1 cellular context compared by ENCODE assay signal in the genomic region with DNA sequence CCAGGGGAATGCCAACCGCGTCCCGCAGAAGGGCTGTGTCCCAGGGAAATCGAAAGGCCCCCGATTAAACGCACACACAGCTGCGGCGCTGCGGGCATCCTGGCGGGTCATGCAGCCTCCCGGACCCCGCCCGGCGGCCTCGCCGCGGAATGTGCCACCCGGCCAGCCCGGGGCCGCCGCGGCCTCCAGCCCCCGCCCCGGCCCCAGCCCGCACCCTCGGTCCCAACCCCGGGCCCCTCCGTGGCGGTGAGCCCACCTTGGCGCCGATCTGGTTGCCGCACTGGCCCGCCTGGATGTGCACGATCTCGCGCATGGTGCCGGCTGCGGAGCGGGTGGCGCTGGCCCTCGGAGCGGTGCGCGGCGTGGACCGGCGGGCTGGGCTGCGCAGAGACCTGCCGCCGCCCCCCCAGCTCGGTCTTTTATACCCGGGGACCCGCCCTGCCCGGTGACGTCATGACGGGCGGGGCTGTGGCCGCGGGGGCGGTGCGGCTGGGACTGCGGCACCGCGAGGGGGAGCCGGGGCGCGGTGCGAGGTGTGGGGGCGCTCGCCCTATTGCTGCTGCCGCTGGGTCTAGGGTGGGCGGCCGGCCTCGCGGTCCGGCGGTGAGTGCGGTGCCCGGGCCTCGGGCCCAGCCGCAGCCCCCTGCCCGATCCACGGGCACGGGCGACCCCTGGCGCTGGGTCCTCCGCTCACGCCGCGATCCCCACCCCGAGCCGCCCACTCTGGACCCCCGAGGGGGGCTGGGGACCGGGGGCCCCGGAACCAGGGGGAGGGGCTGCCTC.
TF ChIP-seq lines count a peak whose summit lies in the region.

A gene (minus strand): TSS at position 394 of the 783 bp plus-strand sequence. CDS start 81 bp downstream, at position 313.

TF ChIP-seq in HepG2, 621 proteins besides CTCF, POLR2A, EP300 and RAD21 (continued from another document and continues in another):
- TF ChIP-seq, protein P1, sequence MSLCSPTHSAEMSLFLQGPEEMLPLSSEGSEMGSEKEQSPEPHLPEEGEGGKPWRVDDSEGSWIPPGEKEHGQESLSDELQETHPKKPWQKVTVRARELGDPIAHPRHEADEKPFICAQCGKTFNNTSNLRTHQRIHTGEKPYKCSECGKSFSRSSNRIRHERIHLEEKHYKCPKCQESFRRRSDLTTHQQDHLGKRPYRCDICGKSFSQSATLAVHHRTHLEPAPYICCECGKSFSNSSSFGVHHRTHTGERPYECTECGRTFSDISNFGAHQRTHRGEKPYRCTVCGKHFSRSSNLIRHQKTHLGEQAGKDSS (CRISPR knock-in tag; IDR thresholded peaks at IDR 0.05; ENCODE audit: borderline replicate concordance, low read depth), result peak; percentile 54; the same call in 1 of the 2 replicates
- TF ChIP-seq, protein P2, sequence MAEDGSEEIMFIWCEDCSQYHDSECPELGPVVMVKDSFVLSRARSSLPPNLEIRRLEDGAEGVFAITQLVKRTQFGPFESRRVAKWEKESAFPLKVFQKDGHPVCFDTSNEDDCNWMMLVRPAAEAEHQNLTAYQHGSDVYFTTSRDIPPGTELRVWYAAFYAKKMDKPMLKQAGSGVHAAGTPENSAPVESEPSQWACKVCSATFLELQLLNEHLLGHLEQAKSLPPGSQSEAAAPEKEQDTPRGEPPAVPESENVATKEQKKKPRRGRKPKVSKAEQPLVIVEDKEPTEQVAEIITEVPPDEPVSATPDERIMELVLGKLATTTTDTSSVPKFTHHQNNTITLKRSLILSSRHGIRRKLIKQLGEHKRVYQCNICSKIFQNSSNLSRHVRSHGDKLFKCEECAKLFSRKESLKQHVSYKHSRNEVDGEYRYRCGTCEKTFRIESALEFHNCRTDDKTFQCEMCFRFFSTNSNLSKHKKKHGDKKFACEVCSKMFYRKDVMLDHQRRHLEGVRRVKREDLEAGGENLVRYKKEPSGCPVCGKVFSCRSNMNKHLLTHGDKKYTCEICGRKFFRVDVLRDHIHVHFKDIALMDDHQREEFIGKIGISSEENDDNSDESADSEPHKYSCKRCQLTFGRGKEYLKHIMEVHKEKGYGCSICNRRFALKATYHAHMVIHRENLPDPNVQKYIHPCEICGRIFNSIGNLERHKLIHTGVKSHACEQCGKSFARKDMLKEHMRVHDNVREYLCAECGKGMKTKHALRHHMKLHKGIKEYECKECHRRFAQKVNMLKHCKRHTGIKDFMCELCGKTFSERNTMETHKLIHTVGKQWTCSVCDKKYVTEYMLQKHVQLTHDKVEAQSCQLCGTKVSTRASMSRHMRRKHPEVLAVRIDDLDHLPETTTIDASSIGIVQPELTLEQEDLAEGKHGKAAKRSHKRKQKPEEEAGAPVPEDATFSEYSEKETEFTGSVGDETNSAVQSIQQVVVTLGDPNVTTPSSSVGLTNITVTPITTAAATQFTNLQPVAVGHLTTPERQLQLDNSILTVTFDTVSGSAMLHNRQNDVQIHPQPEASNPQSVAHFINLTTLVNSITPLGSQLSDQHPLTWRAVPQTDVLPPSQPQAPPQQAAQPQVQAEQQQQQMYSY (CRISPR knock-in tag; IDR thresholded peaks at IDR 0.05), result no peak
- no peak for TF ChIP-seq EHMT2 (IDR thresholded peaks at IDR 0.05; ENCODE audit: borderline replicate concordance, low read depth, low read length)
- peak; percentile 52 for TF ChIP-seq ASH2L (IDR thresholded peaks at IDR 0.05; ENCODE audit: insufficient read length, low read depth, low read length)
- TF ChIP-seq PAF1 (CRISPR knock-in tag; IDR thresholded peaks at IDR 0.05), result no peak
- no peak; the same call in 1 of the 2 replicates for TF ChIP-seq SP2 (CRISPR knock-in tag; IDR thresholded peaks at IDR 0.05)
- no peak for TF ChIP-seq HDAC2 (CRISPR knock-in tag; IDR thresholded peaks at IDR 0.05)
- TF ChIP-seq XBP1 (CRISPR knock-in tag; IDR thresholded peaks at IDR 0.05), result no peak
- no peak for TF ChIP-seq ZBTB3 (CRISPR knock-in tag; IDR thresholded peaks at IDR 0.05; ENCODE audit: borderline replicate concordance, low read depth)
- TF ChIP-seq EZH2 (conservative IDR thresholded peaks at IDR 0.05; ENCODE audit: low read depth, low read length), result no peak
- TF ChIP-seq ZNF335 (CRISPR knock-in tag; IDR thresholded peaks at IDR 0.05), result 0 out of 2 replicates have a peak, but pooled peaks have one; percentile 22
- TF ChIP-seq ZNF225 (CRISPR knock-in tag; IDR thresholded peaks at IDR 0.05), result no peak
- TF ChIP-seq KLF15 (CRISPR knock-in tag; IDR thresholded peaks at IDR 0.05; ENCODE audit: borderline replicate concordance), result 0 out of 2 replicates have a peak, but pooled peaks have one; percentile 82
- TF ChIP-seq ZNF256 (CRISPR knock-in tag; conservative IDR thresholded peaks at IDR 0.05), result no peak
- TF ChIP-seq ZNF660 (CRISPR knock-in tag; IDR thresholded peaks at IDR 0.05; ENCODE audit: borderline replicate concordance, low read depth), result no peak
- TF ChIP-seq, protein P3, sequence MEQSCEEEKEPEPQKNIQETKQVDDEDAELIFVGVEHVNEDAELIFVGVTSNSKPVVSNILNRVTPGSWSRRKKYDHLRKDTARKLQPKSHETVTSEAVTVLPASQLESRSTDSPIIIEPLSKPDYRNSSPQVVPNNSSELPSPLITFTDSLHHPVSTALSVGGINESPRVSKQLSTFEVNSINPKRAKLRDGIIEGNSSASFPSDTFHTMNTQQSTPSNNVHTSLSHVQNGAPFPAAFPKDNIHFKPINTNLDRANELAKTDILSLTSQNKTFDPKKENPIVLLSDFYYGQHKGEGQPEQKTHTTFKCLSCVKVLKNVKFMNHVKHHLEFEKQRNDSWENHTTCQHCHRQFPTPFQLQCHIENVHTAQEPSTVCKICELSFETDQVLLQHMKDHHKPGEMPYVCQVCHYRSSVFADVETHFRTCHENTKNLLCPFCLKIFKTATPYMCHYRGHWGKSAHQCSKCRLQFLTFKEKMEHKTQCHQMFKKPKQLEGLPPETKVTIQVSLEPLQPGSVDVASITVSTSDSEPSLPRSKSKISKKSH (CRISPR knock-in tag; IDR thresholded peaks at IDR 0.05; ENCODE audit: borderline replicate concordance), result 0 out of 2 replicates have a peak, but pooled peaks have one; percentile 5
- TF ChIP-seq, protein P4, sequence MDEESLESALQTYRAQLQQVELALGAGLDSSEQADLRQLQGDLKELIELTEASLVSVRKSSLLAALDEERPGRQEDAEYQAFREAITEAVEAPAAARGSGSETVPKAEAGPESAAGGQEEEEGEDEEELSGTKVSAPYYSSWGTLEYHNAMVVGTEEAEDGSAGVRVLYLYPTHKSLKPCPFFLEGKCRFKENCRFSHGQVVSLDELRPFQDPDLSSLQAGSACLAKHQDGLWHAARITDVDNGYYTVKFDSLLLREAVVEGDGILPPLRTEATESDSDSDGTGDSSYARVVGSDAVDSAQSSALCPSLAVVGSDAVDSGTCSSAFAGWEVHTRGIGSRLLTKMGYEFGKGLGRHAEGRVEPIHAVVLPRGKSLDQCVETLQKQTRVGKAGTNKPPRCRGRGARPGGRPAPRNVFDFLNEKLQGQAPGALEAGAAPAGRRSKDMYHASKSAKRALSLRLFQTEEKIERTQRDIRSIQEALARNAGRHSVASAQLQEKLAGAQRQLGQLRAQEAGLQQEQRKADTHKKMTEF (CRISPR knock-in tag; IDR thresholded peaks at IDR 0.05), result peak; percentile 65; the same call in 1 of the 2 replicates
- TF ChIP-seq ZNF607 (CRISPR knock-in tag; IDR thresholded peaks at IDR 0.05; ENCODE audit: borderline replicate concordance), result peak; percentile 64
- TF ChIP-seq, protein P5, sequence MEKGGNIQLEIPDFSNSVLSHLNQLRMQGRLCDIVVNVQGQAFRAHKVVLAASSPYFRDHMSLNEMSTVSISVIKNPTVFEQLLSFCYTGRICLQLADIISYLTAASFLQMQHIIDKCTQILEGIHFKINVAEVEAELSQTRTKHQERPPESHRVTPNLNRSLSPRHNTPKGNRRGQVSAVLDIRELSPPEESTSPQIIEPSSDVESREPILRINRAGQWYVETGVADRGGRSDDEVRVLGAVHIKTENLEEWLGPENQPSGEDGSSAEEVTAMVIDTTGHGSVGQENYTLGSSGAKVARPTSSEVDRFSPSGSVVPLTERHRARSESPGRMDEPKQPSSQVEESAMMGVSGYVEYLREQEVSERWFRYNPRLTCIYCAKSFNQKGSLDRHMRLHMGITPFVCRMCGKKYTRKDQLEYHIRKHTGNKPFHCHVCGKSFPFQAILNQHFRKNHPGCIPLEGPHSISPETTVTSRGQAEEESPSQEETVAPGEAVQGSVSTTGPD (CRISPR knock-in tag; IDR thresholded peaks at IDR 0.05), result no peak
- TF ChIP-seq KDM3A (CRISPR knock-in tag; IDR thresholded peaks at IDR 0.05; ENCODE audit: low read depth), result no peak; the same call in 1 of the 2 replicates
- TF ChIP-seq, protein P6, sequence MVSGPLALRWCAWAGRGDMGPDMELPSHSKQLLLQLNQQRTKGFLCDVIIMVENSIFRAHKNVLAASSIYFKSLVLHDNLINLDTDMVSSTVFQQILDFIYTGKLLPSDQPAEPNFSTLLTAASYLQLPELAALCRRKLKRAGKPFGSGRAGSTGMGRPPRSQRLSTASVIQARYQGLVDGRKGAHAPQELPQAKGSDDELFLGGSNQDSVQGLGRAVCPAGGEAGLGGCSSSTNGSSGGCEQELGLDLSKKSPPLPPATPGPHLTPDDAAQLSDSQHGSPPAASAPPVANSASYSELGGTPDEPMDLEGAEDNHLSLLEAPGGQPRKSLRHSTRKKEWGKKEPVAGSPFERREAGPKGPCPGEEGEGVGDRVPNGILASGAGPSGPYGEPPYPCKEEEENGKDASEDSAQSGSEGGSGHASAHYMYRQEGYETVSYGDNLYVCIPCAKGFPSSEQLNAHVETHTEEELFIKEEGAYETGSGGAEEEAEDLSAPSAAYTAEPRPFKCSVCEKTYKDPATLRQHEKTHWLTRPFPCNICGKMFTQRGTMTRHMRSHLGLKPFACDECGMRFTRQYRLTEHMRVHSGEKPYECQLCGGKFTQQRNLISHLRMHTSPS (CRISPR knock-in tag; IDR thresholded peaks at IDR 0.05; ENCODE audit: low read depth), result no peak; the same call in 1 of the 2 replicates
- TF ChIP-seq, protein P7, sequence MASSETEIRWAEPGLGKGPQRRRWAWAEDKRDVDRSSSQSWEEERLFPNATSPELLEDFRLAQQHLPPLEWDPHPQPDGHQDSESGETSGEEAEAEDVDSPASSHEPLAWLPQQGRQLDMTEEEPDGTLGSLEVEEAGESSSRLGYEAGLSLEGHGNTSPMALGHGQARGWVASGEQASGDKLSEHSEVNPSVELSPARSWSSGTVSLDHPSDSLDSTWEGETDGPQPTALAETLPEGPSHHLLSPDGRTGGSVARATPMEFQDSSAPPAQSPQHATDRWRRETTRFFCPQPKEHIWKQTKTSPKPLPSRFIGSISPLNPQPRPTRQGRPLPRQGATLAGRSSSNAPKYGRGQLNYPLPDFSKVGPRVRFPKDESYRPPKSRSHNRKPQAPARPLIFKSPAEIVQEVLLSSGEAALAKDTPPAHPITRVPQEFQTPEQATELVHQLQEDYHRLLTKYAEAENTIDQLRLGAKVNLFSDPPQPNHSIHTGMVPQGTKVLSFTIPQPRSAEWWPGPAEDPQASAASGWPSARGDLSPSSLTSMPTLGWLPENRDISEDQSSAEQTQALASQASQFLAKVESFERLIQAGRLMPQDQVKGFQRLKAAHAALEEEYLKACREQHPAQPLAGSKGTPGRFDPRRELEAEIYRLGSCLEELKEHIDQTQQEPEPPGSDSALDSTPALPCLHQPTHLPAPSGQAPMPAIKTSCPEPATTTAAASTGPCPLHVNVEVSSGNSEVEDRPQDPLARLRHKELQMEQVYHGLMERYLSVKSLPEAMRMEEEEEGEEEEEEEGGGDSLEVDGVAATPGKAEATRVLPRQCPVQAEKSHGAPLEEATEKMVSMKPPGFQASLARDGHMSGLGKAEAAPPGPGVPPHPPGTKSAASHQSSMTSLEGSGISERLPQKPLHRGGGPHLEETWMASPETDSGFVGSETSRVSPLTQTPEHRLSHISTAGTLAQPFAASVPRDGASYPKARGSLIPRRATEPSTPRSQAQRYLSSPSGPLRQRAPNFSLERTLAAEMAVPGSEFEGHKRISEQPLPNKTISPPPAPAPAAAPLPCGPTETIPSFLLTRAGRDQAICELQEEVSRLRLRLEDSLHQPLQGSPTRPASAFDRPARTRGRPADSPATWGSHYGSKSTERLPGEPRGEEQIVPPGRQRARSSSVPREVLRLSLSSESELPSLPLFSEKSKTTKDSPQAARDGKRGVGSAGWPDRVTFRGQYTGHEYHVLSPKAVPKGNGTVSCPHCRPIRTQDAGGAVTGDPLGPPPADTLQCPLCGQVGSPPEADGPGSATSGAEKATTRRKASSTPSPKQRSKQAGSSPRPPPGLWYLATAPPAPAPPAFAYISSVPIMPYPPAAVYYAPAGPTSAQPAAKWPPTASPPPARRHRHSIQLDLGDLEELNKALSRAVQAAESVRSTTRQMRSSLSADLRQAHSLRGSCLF (CRISPR knock-in tag; IDR thresholded peaks at IDR 0.05; ENCODE audit: borderline replicate concordance), result no peak
- no peak for TF ChIP-seq SSRP1 (CRISPR knock-in tag; IDR thresholded peaks at IDR 0.05)
- TF ChIP-seq, protein P8, sequence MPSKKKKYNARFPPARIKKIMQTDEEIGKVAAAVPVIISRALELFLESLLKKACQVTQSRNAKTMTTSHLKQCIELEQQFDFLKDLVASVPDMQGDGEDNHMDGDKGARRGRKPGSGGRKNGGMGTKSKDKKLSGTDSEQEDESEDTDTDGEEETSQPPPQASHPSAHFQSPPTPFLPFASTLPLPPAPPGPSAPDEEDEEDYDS (CRISPR knock-in tag; IDR thresholded peaks at IDR 0.05), result peak; percentile 86
- no peak for TF ChIP-seq RORA (CRISPR knock-in tag; IDR thresholded peaks at IDR 0.05)
- TF ChIP-seq ZSCAN29 (CRISPR knock-in tag; conservative IDR thresholded peaks at IDR 0.05), result peak; percentile 82; the same call in 1 of the 2 replicates
- TF ChIP-seq, protein P9, sequence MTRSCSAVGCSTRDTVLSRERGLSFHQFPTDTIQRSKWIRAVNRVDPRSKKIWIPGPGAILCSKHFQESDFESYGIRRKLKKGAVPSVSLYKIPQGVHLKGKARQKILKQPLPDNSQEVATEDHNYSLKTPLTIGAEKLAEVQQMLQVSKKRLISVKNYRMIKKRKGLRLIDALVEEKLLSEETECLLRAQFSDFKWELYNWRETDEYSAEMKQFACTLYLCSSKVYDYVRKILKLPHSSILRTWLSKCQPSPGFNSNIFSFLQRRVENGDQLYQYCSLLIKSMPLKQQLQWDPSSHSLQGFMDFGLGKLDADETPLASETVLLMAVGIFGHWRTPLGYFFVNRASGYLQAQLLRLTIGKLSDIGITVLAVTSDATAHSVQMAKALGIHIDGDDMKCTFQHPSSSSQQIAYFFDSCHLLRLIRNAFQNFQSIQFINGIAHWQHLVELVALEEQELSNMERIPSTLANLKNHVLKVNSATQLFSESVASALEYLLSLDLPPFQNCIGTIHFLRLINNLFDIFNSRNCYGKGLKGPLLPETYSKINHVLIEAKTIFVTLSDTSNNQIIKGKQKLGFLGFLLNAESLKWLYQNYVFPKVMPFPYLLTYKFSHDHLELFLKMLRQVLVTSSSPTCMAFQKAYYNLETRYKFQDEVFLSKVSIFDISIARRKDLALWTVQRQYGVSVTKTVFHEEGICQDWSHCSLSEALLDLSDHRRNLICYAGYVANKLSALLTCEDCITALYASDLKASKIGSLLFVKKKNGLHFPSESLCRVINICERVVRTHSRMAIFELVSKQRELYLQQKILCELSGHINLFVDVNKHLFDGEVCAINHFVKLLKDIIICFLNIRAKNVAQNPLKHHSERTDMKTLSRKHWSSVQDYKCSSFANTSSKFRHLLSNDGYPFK (CRISPR knock-in tag; IDR thresholded peaks at IDR 0.05; ENCODE audit: borderline replicate concordance), result no peak
